In the genomic region with DNA sequence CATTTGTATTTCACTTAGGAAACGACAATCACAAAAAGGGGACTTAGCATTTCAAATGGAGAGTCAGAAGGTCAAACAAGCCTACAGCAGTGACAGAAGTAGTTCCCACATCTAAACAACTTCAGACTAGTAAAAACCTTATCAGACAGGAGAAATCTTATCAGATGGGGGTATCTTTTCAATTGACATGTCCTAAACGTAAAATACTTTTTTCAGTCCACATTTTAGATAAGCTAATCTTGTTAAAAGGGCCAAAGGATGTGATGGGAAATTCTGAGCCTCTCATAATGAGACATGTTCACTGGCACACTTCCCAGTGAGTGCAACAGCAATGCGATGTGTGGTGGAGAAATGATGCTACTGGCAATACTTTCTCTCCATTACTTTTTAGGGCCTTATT, we compare ENCODE assay signal across 9 cellular contexts. TPM values are rescaled to one million over a fixed set of nuclear protein-coding genes. Genes with fewer than 3 reads are reported as not detected.
DNase-seq lines count a peak whose midpoint lies in the region; ATAC-seq and TF ChIP-seq lines count a peak whose summit lies in the region.
"Had no signal": no experiment of that assay in that cellular context is flagged by ENCODE, and none has a peak within 500 bp of the region (broad histone marks: within the 10 kb centered on the region; RNA-seq: fewer than 3 reads in every experiment).

No MANE protein-coding gene starts in this region.

- H3K9me3 Mint-ChIP-seq in MCF 10A (ENCODE audit: unreplicated experiment) (no peaks in the 10 kb centered on the region), T-cell (no peaks in the 10 kb centered on the region)

- peak overlapping the region; percentile 91 for H3K27ac Mint-ChIP-seq in MCF 10A (ENCODE audit: low read depth, unreplicated experiment)
- H3K27ac Mint-ChIP-seq in T-cell: no peak overlapping the region

- H3K4me3 ChIP-seq in breast epithelium (no peak overlapping the region), sigmoid colon (peak overlapping the region in 2 of 4 donors; percentile 79 to 94)

- H3K27me3 Mint-ChIP-seq in MCF 10A (ENCODE audit: insufficient read depth, unreplicated experiment) (no peaks in the 10 kb centered on the region), T-cell (no peaks in the 10 kb centered on the region)

- H3K4me1 ChIP-seq in breast epithelium (peaks cover 0 to 8% of the 10 kb centered on the region in 2 donors), sigmoid colon (peaks cover 0 to 69% (median 52%) of the 10 kb centered on the region in 4 donors)

- intact Hi-C loops in MCF 10A (cut with micrococcal nuclease) (no loop called here), breast epithelium (cut with DNase I; ENCODE audit: low total_unique reads) (no loop called here), sigmoid colon (cut with DNase I) (loop anchor here (5.0 kb wide), 1 partner anchor 153 kb away; no protein-coding TSS in a partner anchor)

- H3K9me3 ChIP-seq in breast epithelium: no peaks in the 10 kb centered on the region
- no peaks in the 10 kb centered on the region for H3K9me3 ChIP-seq in sigmoid colon
- H3K9me3 ChIP-seq: tibial nerve had no signal

- TF ChIP-seq POLR2A in breast epithelium (IDR thresholded peaks at IDR 0.05) (no peak), sigmoid colon (IDR thresholded peaks at IDR 0.05) (no peak)

- POLR2A ChIA-PET in MCF 10A (lab: Yijun Ruan, JAX): interaction anchor here (0.7 to 3.5 kb wide), 11 partner anchors 9 to 199 kb away, joined by 3 to 31 read pairs (median 3); partner anchors contain the start of gene PPIL2
- POLR2A ChIA-PET in T-cell (lab: Charles Lee): interaction anchor here in 1 of 2 donors (0.7 kb wide), 1 partner anchor 136 kb away, joined by 3 read pairs; no protein-coding TSS in a partner anchor

- H3K36me3 ChIP-seq in breast epithelium: no peaks in the 10 kb centered on the region
- no peaks in the 10 kb centered on the region for H3K36me3 ChIP-seq in sigmoid colon
- H3K36me3 ChIP-seq: tibial nerve had no signal

- WGBS in sigmoid colon, 2 donors: 37 to 45% methylated on average over 3 of the region's 3 CpGs

- H3K27me3 ChIP-seq in breast epithelium: no peaks in the 10 kb centered on the region
- H3K27me3 ChIP-seq in sigmoid colon: no peaks in the 10 kb centered on the region
- H3K27me3 ChIP-seq: tibial nerve had no signal

- H3K4me1 Mint-ChIP-seq in MCF 10A (ENCODE audit: insufficient read depth, unreplicated experiment) (peaks cover 49% of the 10 kb centered on the region), T-cell (peaks cover 74 to 78% (median 74%) of the 10 kb centered on the region in 3 donors)

- CTCF ChIA-PET in MCF 10A (lab: Yijun Ruan, JAX) (interaction anchor here (0.6 to 1.0 kb wide), 2 partner anchors 103 to 161 kb away, joined by 3 read pairs; no protein-coding TSS in a partner anchor), T-cell (lab: Charles Lee) (no interaction called here)

- H3K27ac ChIP-seq in breast epithelium (no peak overlapping the region), sigmoid colon (peak overlapping the region in 2 of 4 donors; percentile 89 to 93)

- H3K36me3 Mint-ChIP-seq in MCF 10A (ENCODE audit: insufficient read depth, unreplicated experiment) (peaks cover 17% of the 10 kb centered on the region), T-cell (peaks cover 13% of the 10 kb centered on the region)

- no peak for ATAC-seq in T-cell (replicated peaks in 1 of 4)

- TF ChIP-seq CTCF in MCF 10A (IDR thresholded peaks at IDR 0.05; ENCODE audit: unreplicated experiment) (no peak), breast epithelium (IDR thresholded peaks at IDR 0.05) (no peak), sigmoid colon (IDR thresholded peaks at IDR 0.05) (no peak)

- DNase-seq in MCF 10A (ENCODE audit: unreplicated experiment) (peak; percentile 72), breast epithelium (ENCODE audit: low spot score in 2 of 2) (no peak), T-cell (no peak), fibroblast of gingiva (ENCODE audit: low read depth) (peak; percentile 79), sigmoid colon (peak; percentile 75), NCI-H2029 treated with DMSO at 0.1 percent for 48 hours (lab: John Stamatoyannopoulos, UW) (no peak), NAMALWA (ENCODE audit: low spot score) (no peak), LoVo (ENCODE audit: low spot score) (no peak)

- no peak for TF ChIP-seq EP300 in sigmoid colon (IDR thresholded peaks at IDR 0.05)

- H3K4me3 Mint-ChIP-seq in MCF 10A (ENCODE audit: unreplicated experiment) (peak overlapping the region; percentile 80), T-cell (peak overlapping the region; percentile 61 to 98 (median 98))

- no TSS peak for BruUV-seq in MCF 10A (replicated peaks; lab: Mats Ljungman, UMichigan)

RNA-seq across cellular contexts. Expression of gene MAPK1, which starts 2.4 kb away (rescaled TPM):
- total RNA-seq in MCF 10A (2022) (123 and 145 TPM in 2 replicates), breast epithelium (10 to 100 TPM; 43.3 to 49.9 (median 44.0) TPM), T-cell (100 to 1,000 TPM in 4 of 5 donors, 10 to 100 TPM in 1; 85.0 to 114 (median 110) TPM), sigmoid colon (10 to 100 TPM; 44.1 to 73.2 (median 48.6) TPM)
- polyA plus RNA-seq in sigmoid colon: 10 to 100 TPM; 18.0 to 24.0 (median 23.2) TPM

Comparison
In these comparisons a context has a peak if more than half of its experiments do, and no peak if none do; other contexts are left out.
1. DNase-seq: peak in MCF 10A (single experiment), fibroblast of gingiva (single experiment) and sigmoid colon (single experiment); none in breast epithelium (0 of 2), T-cell (0 of 34), NCI-H2029 treated with DMSO at 0.1 percent for 48 hours (single experiment), NAMALWA (single experiment) and LoVo (single experiment).